8 cellular contexts compared by ENCODE assay signal in genomic region chr20:57390604-57391438, GRCh38. TPM values are rescaled to one million over a fixed set of nuclear protein-coding genes. Genes with fewer than 3 reads are reported as not detected.
DNase-seq lines count a peak whose midpoint lies in the region; ATAC-seq, FAIRE-seq and TF ChIP-seq lines count a peak whose summit lies in the region.

RBM38 (plus strand) TSS chr20:57391396; CDS start chr20:57391582, 186 bp downstream.

- peak within 1 kb of the TSS; percentile 81 to 99 (median 96) for H3K27ac ChIP-seq in BLaER1 treated with 17β-estradiol and CSF1 and Interleukin-3, amounts not matched to agents 10 nM and 100 nM

- peaks cover 36 to 46% (median 44%) of the 10 kb centered on the region in 11 experiments for H4K20me1 ChIP-seq in BLaER1 treated with 17β-estradiol and CSF1 and Interleukin-3, amounts not matched to agents 10 nM and 100 nM

- peaks cover 27 to 43% (median 39%) of the 10 kb centered on the region in 11 experiments for H3K36me3 ChIP-seq in BLaER1 treated with 17β-estradiol and CSF1 and Interleukin-3, amounts not matched to agents 10 nM and 100 nM

- TF ChIP-seq CTCF in fibroblast of pulmonary artery (IDR thresholded peaks at IDR 0.05; ENCODE audit: low read length, missing control alignments) (no peak), nephron (IDR thresholded peaks at IDR 0.05; ENCODE audit: unreplicated experiment in 3 of 3) (no peak)

- peak within 1 kb of the TSS; percentile 91 for H3K4me3 Mint-ChIP-seq in activated T-helper 2 cell treated with anti-CD3 and anti-CD28 coated beads, Interferon-gamma antibody, Interleukin-2, Interleukin-4, amounts not matched to agents 10 μg/mL and 5 μg/mL and 100 μg/mL, durations not matched to agents 14 hours and 24 hours and 36 hours (ENCODE audit: low read depth)
- H3K4me3 Mint-ChIP-seq in nephron, result peak within 1 kb of the TSS; percentile 86 to 95 (median 93)

- H3K27me3 ChIP-seq in BLaER1 treated with 17β-estradiol and CSF1 and Interleukin-3, amounts not matched to agents 10 nM and 100 nM, result no peaks in the 10 kb centered on the region

- peaks cover 28% of the 10 kb centered on the region for H3K4me1 Mint-ChIP-seq in activated T-helper 2 cell treated with anti-CD3 and anti-CD28 coated beads, Interferon-gamma antibody, Interleukin-2, Interleukin-4, amounts not matched to agents 10 μg/mL and 5 μg/mL and 100 μg/mL, durations not matched to agents 14 hours and 24 hours and 36 hours (ENCODE audit: low read depth)
- H3K4me1 Mint-ChIP-seq in nephron, result peaks cover 39% of the 10 kb centered on the region

- H3K27me3 Mint-ChIP-seq in activated T-helper 2 cell treated with anti-CD3 and anti-CD28 coated beads, Interferon-gamma antibody, Interleukin-2, Interleukin-4, amounts not matched to agents 10 μg/mL and 5 μg/mL and 100 μg/mL, durations not matched to agents 14 hours and 24 hours and 36 hours (ENCODE audit: low read depth), result no peaks in the 10 kb centered on the region
- H3K27me3 Mint-ChIP-seq in nephron (ENCODE audit: low read depth), result peaks cover 9% of the 10 kb centered on the region

- peak within 1 kb of the TSS; percentile 82 to 100 (median 95) for H3K4me3 ChIP-seq in BLaER1 treated with 17β-estradiol and CSF1 and Interleukin-3, amounts not matched to agents 10 nM and 100 nM
- H3K4me3 ChIP-seq in fibroblast of pulmonary artery (replicated peaks; ENCODE audit: low read depth, low read length), result peak within 1 kb of the TSS; percentile 61

- no peak for FAIRE-seq in RCC 7860 (lab: Jason Lieb, UNC)

- H3K4me1 ChIP-seq in BLaER1 treated with 17β-estradiol and CSF1 and Interleukin-3, amounts not matched to agents 10 nM and 100 nM, result peaks cover 49 to 66% (median 60%) of the 10 kb centered on the region in 10 experiments

- peak within 1 kb of the TSS; percentile 86 to 100 (median 98) for H3K9ac ChIP-seq in BLaER1 treated with 17β-estradiol and CSF1 and Interleukin-3, amounts not matched to agents 10 nM and 100 nM

- peak within 1 kb of the TSS; percentile 98 for H3K27ac Mint-ChIP-seq in activated T-helper 2 cell treated with anti-CD3 and anti-CD28 coated beads, Interferon-gamma antibody, Interleukin-2, Interleukin-4, amounts not matched to agents 10 μg/mL and 5 μg/mL and 100 μg/mL, durations not matched to agents 14 hours and 24 hours and 36 hours
- H3K27ac Mint-ChIP-seq in nephron, result peak within 1 kb of the TSS; percentile 77 to 97 (median 95)

- H3K36me3 Mint-ChIP-seq in activated T-helper 2 cell treated with anti-CD3 and anti-CD28 coated beads, Interferon-gamma antibody, Interleukin-2, Interleukin-4, amounts not matched to agents 10 μg/mL and 5 μg/mL and 100 μg/mL, durations not matched to agents 14 hours and 24 hours and 36 hours (ENCODE audit: low read depth), result peaks cover 36% of the 10 kb centered on the region
- peaks cover 11% of the 10 kb centered on the region for H3K36me3 Mint-ChIP-seq in nephron (ENCODE audit: low read depth)

- intact Hi-C loops in activated T-helper 2 cell treated with anti-CD3 and anti-CD28 coated beads, Interferon-gamma antibody, Interleukin-2, Interleukin-4, amounts not matched to agents 10 μg/mL and 5 μg/mL and 100 μg/mL, durations not matched to agents 14 hours and 24 hours and 36 hours (cut with micrococcal nuclease), result loop anchor here (1.0 to 10.0 kb wide), 6 partner anchors 8 to 1774 kb away; partner anchors contain the start of genes STX16 and ZNF831

- DNase-seq in RCC 7860 (ENCODE audit: low spot score) (peak; percentile 32), fibroblast of pulmonary artery (ENCODE audit: low read depth) (peak; percentile 59)
- DNase-seq in activated T-helper 2 cell treated with anti-CD3 and anti-CD28 coated beads, Interferon-gamma antibody, Interleukin-2, Interleukin-4, amounts not matched to agents 10 μg/mL and 5 μg/mL and 100 μg/mL, durations not matched to agents 14 hours and 24 hours and 36 hours (ENCODE audit: low spot score), result peak; percentile 74
- DNase-seq in stimulated activated naive CD8-positive, alpha-beta T cell treated with anti-CD3 and anti-CD28 coated beads, Interleukin-15, Interleukin-2, amounts not matched to agents 100 U/mL and 50 U/mL, for 24 hours, result peak; percentile 87

- peak; percentile 32 for TF ChIP-seq POLR2A in GM19193 (IDR thresholded peaks at IDR 0.05; ENCODE audit: extremely low read depth, insufficient read depth, insufficient read length)

- peaks cover 0 to 11% (median 0%) of the 10 kb centered on the region in 11 experiments; a peak in 6 of 22 replicates for H3K9me3 ChIP-seq in BLaER1 treated with 17β-estradiol and CSF1 and Interleukin-3, amounts not matched to agents 10 nM and 100 nM (replicated peaks in 1 of 11)

- no peaks in the 10 kb centered on the region for H3K9me3 Mint-ChIP-seq in activated T-helper 2 cell treated with anti-CD3 and anti-CD28 coated beads, Interferon-gamma antibody, Interleukin-2, Interleukin-4, amounts not matched to agents 10 μg/mL and 5 μg/mL and 100 μg/mL, durations not matched to agents 14 hours and 24 hours and 36 hours
- no peaks in the 10 kb centered on the region for H3K9me3 Mint-ChIP-seq in nephron

- peak within 1 kb of the TSS; percentile 95 to 100 (median 99) for H3K4me2 ChIP-seq in BLaER1 treated with 17β-estradiol and CSF1 and Interleukin-3, amounts not matched to agents 10 nM and 100 nM

- ATAC-seq in HG03457 (IDR thresholded peaks at IDR 0.05; ENCODE audit: unreplicated experiment), result peak; percentile 30
- peak; percentile 55 for ATAC-seq in stimulated activated naive CD8-positive, alpha-beta T cell treated with anti-CD3 and anti-CD28 coated beads, Interleukin-15, Interleukin-2, amounts not matched to agents 100 U/mL and 50 U/mL, for 24 hours

RNA-seq across cellular contexts. Expression of gene RBM38, which starts in this region (rescaled TPM):
- total RNA-seq in activated T-helper 2 cell treated with anti-CD3 and anti-CD28 coated beads, Interferon-gamma antibody, Interleukin-2, Interleukin-4, amounts not matched to agents 10 μg/mL and 5 μg/mL and 100 μg/mL, durations not matched to agents 14 hours and 24 hours and 36 hours, result 88.9 and 89.5 TPM in 2 replicates

Comparison
In these comparisons a context has a peak if more than half of its experiments do, and no peak if none do; other contexts are left out.
1. Peak in every context shown above with its lines: DNase-seq, ATAC-seq, H3K4me3 ChIP-seq and H3K27ac ChIP-seq.
2. DNase-seq: peak in every context shown above with its lines; median percentile 87 in stimulated activated naive CD8-positive, alpha-beta T cell treated with anti-CD3 and anti-CD28 coated beads, Interleukin-15, Interleukin-2, amounts not matched to agents 100 U/mL and 50 U/mL, for 24 hours; 74 in activated T-helper 2 cell treated with anti-CD3 and anti-CD28 coated beads, Interferon-gamma antibody, Interleukin-2, Interleukin-4, amounts not matched to agents 10 μg/mL and 5 μg/mL and 100 μg/mL, durations not matched to agents 14 hours and 24 hours and 36 hours; 59 in fibroblast of pulmonary artery; 32 in RCC 7860.